Comparison of ENCODE assay signal across 33 cellular contexts in genomic region chr20:57470666-57471495, GRCh38. TPM values are rescaled to one million over a fixed set of nuclear protein-coding genes. Genes with fewer than 3 reads are reported as not detected.
DNase-seq lines count a peak whose midpoint lies in the region; TF ChIP-seq lines count a peak whose summit lies in the region.
"Had no signal": no experiment of that assay in that cellular context is flagged by ENCODE, and none has a peak within 500 bp of the region (broad histone marks: within the 10 kb centered on the region; RNA-seq: fewer than 3 reads in every experiment).

No MANE protein-coding gene starts in this region.

- H3K27ac ChIP-seq in DOHH2 (ENCODE audit: low read depth, low read length) (peak overlapping the region; percentile 99), OCI-LY1 (ENCODE audit: low read depth, low read length, poor library complexity, severe bottlenecking) (peak overlapping the region; percentile 98), iPS-20b (ENCODE audit: low read length) (no peak overlapping the region)
- H3K27ac ChIP-seq: pancreas, thyroid gland had no signal

- H3F3A ChIP-seq in DOHH2 (ENCODE audit: control insufficient read depth, insufficient read depth) (peaks cover 42% of the 10 kb centered on the region), OCI-LY1 (ENCODE audit: insufficient read depth, low read length) (peaks cover 6% of the 10 kb centered on the region; the same call in 1 of the 2 replicates)

- no peaks in the 10 kb centered on the region for H3K9me3 Mint-ChIP-seq in activated T-cell treated with anti-CD3 and anti-CD28 coated beads, Interleukin-2, amount 50 U/mL, for 24 hours
- H3K9me3 Mint-ChIP-seq: activated CD4-positive, alpha-beta memory T cell treated with anti-CD3 and anti-CD28 coated beads for 36 hours; CD4-positive, alpha-beta memory T cell; natural killer cell; T-helper 2 cell treated with Interferon-gamma antibody and Interleukin-4, amounts not matched to agents 5 μg/mL and 100 μg/mL, for 36 hours had no signal

- peak; percentile 55 for DNase-seq in posterior vena cava (ENCODE audit: low spot score)
- DNase-seq in activated T-cell treated with anti-CD3 and anti-CD28 coated beads, Interleukin-2, amount 50 U/mL, for 48 hours = no peak
- DNase-seq in SIG-M5 treated with dmso at 0.1 percent for 504 hours (lab: John Stamatoyannopoulos, UW; ENCODE audit: unreplicated experiment) = no peak
- no peak for DNase-seq in SK-N-DZ (ENCODE audit: low spot score)
- no peak for DNase-seq in activated T-cell treated with anti-CD3 and anti-CD28 coated beads, Interleukin-2, amount 50 U/mL, for 24 hours
- DNase-seq: activated CD4-positive, alpha-beta memory T cell treated with anti-CD3 and anti-CD28 coated beads for 36 hours; activated CD4-positive, alpha-beta T cell treated with anti-CD3 and anti-CD28 coated beads for 1 hour; activated CD8-positive, alpha-beta memory T cell treated with anti-CD3 and anti-CD28 coated beads, Interleukin-2, amount 50 U/mL, for 4 hours; activated naive CD8-positive, alpha-beta T cell treated with anti-CD3 and anti-CD28 coated beads for 36 hours; AML-193; CD4-positive, alpha-beta memory T cell; effector CD8-positive, alpha-beta T cell; glutamatergic neuron; Kasumi-1; kidney glomerular epithelial cell; mucosa of descending colon; natural killer cell; NCI-H1436 treated with DMSO at 0.1 percent for 48 hours; NCI-H2107; NCI-H345; stimulated activated CD4-positive, alpha-beta T cell treated with anti-CD3 and anti-CD28 coated beads, Interleukin-2, amount 100 ng/mL, for 24 hours; thyroid gland had no signal

- H3K9me2 ChIP-seq in DOHH2 (replicated peaks; ENCODE audit: control insufficient read depth, low read length) = no peaks in the 10 kb centered on the region
- no peaks in the 10 kb centered on the region for H3K9me2 ChIP-seq in OCI-LY1 (ENCODE audit: low read depth, low read length)

- H3K4me1 Mint-ChIP-seq in activated T-cell treated with anti-CD3 and anti-CD28 coated beads, Interleukin-2, amount 50 U/mL, for 24 hours (ENCODE audit: low read depth) = peaks cover 17% of the 10 kb centered on the region

- H3K9ac ChIP-seq in OCI-LY1 (ENCODE audit: low read length) (peak overlapping the region; percentile 84), iPS-20b (ENCODE audit: low read depth, low read length) (peak overlapping the region; percentile 49; the same call in 1 of the 2 replicates)

- H3K27me3 Mint-ChIP-seq in activated T-cell treated with anti-CD3 and anti-CD28 coated beads, Interleukin-2, amount 50 U/mL, for 24 hours = no peaks in the 10 kb centered on the region
- H3K27me3 Mint-ChIP-seq: activated CD4-positive, alpha-beta memory T cell treated with anti-CD3 and anti-CD28 coated beads for 36 hours; activated naive CD8-positive, alpha-beta T cell treated with anti-CD3 and anti-CD28 coated beads for 36 hours had no signal

- no peaks in the 10 kb centered on the region for H4K20me1 ChIP-seq in DOHH2 (ENCODE audit: control insufficient read depth, insufficient read depth, low read depth, low read length)
- no peaks in the 10 kb centered on the region for H4K20me1 ChIP-seq in OCI-LY1 (ENCODE audit: insufficient read depth, low read length)

- intact Hi-C loops in posterior vena cava (cut with DNase I) = loop anchor here in 1 of 2 donors (10.0 kb wide), 1 partner anchor 66 kb away; no protein-coding TSS in a partner anchor

- H2AFZ ChIP-seq in OCI-LY1 (ENCODE audit: low read length) = no peak overlapping the region

- H3K4me3 ChIP-seq in DOHH2 (ENCODE audit: low read length) (peak overlapping the region; percentile 80), OCI-LY1 (ENCODE audit: low read depth, low read length, poor library complexity, severe bottlenecking) (peak overlapping the region; percentile 58), iPS-20b (ENCODE audit: low read length) (peak overlapping the region; percentile 9; the same call in 1 of the 2 replicates)
- H3K4me3 ChIP-seq: lung, mucosa of descending colon, pancreas, Peyer's patch, smooth muscle cell, thyroid gland had no signal

- peaks cover 4% of the 10 kb centered on the region; the same call in 1 of the 2 replicates for H3K36me3 ChIP-seq in DOHH2 (ENCODE audit: control insufficient read depth, low read length)
- H3K36me3 ChIP-seq in OCI-LY1 (ENCODE audit: insufficient read depth, low read length) = no peaks in the 10 kb centered on the region
- H3K36me3 ChIP-seq in iPS-20b (ENCODE audit: insufficient read depth, low read depth, low read length) = no peaks in the 10 kb centered on the region
- H3K36me3 ChIP-seq: pancreas, Peyer's patch, thyroid gland had no signal

- no peak overlapping the region for H3K4me3 Mint-ChIP-seq in activated T-cell treated with anti-CD3 and anti-CD28 coated beads, Interleukin-2, amount 50 U/mL, for 24 hours
- H3K4me3 Mint-ChIP-seq: activated CD4-positive, alpha-beta memory T cell treated with anti-CD3 and anti-CD28 coated beads for 36 hours; activated naive CD8-positive, alpha-beta T cell treated with anti-CD3 and anti-CD28 coated beads for 36 hours; CD4-positive, alpha-beta memory T cell; natural killer cell; T-helper 2 cell treated with Interferon-gamma antibody and Interleukin-4, amounts not matched to agents 5 μg/mL and 100 μg/mL, for 36 hours had no signal

- no peaks in the 10 kb centered on the region for H3K36me3 Mint-ChIP-seq in activated T-cell treated with anti-CD3 and anti-CD28 coated beads, Interleukin-2, amount 50 U/mL, for 24 hours (ENCODE audit: low read depth)
- H3K36me3 Mint-ChIP-seq: activated CD4-positive, alpha-beta memory T cell treated with anti-CD3 and anti-CD28 coated beads for 36 hours; CD4-positive, alpha-beta memory T cell; natural killer cell had no signal

- peaks cover 100% of the 10 kb centered on the region for H3K4me1 ChIP-seq in DOHH2 (ENCODE audit: control insufficient read depth, low read length)
- H3K4me1 ChIP-seq in OCI-LY1 (ENCODE audit: insufficient read depth, low read length, severe bottlenecking) = peaks cover 87% of the 10 kb centered on the region
- H3K4me1 ChIP-seq in iPS-20b (ENCODE audit: insufficient read depth, low read length) = peaks cover 32% of the 10 kb centered on the region; the same call in 1 of the 2 replicates
- H3K4me1 ChIP-seq: pancreas had no signal

- TF ChIP-seq CTCF in DOHH2 (IDR thresholded peaks at IDR 0.05; ENCODE audit: low read depth, low read length, poor library complexity, severe bottlenecking) (no peak), OCI-LY1 (IDR thresholded peaks at IDR 0.05; ENCODE audit: low read length) (no peak)

- H3K79me2 ChIP-seq in DOHH2 (ENCODE audit: control insufficient read depth, low read length) (no peaks in the 10 kb centered on the region), OCI-LY1 (ENCODE audit: insufficient read depth, low read length) (no peaks in the 10 kb centered on the region)

- H3K27me3 ChIP-seq in DOHH2 (ENCODE audit: control insufficient read depth, low read length) (no peaks in the 10 kb centered on the region), OCI-LY1 (ENCODE audit: insufficient read depth, low read length) (no peaks in the 10 kb centered on the region), iPS-20b (ENCODE audit: insufficient read depth, low read length) (peaks cover 23% of the 10 kb centered on the region; the same call in 1 of the 2 replicates)
- H3K27me3 ChIP-seq: pancreas, Peyer's patch, thyroid gland had no signal

- H3K4me2 ChIP-seq in DOHH2 (ENCODE audit: low read length) (peak overlapping the region; percentile 97), OCI-LY1 (ENCODE audit: low read length) (peak overlapping the region; percentile 77)
- H3K4me2 ChIP-seq: smooth muscle cell had no signal

- H3K9me3 ChIP-seq in DOHH2 (ENCODE audit: control insufficient read depth, insufficient read depth, low read length) = peaks cover 6% of the 10 kb centered on the region; the same call in 1 of the 2 replicates
- no peaks in the 10 kb centered on the region for H3K9me3 ChIP-seq in OCI-LY1 (ENCODE audit: low read length)
- H3K9me3 ChIP-seq in iPS-20b (ENCODE audit: insufficient read depth, low read depth, low read length) = no peaks in the 10 kb centered on the region
- H3K9me3 ChIP-seq: mucosa of descending colon, pancreas, Peyer's patch, thyroid gland had no signal

- no peak overlapping the region for H3K27ac Mint-ChIP-seq in activated T-cell treated with anti-CD3 and anti-CD28 coated beads, Interleukin-2, amount 50 U/mL, for 24 hours
- H3K27ac Mint-ChIP-seq: activated CD4-positive, alpha-beta memory T cell treated with anti-CD3 and anti-CD28 coated beads for 36 hours; activated naive CD8-positive, alpha-beta T cell treated with anti-CD3 and anti-CD28 coated beads for 36 hours; natural killer cell; T-helper 2 cell treated with Interferon-gamma antibody and Interleukin-4, amounts not matched to agents 5 μg/mL and 100 μg/mL, for 36 hours had no signal

RNA-seq across cellular contexts. Expression of gene CTCFL, which starts 54.1 kb away (rescaled TPM):
- not detected for total RNA-seq in posterior vena cava
- polyA plus RNA-seq in SK-N-DZ (2014; cell fraction: cytosol; rRNA removed) = not detected in 2 replicates
- polyA plus RNA-seq in SK-N-DZ (2014; cell fraction: nucleus; rRNA removed) = not detected in 2 replicates
- total RNA-seq: activated CD4-positive, alpha-beta memory T cell treated with anti-CD3 and anti-CD28 coated beads for 36 hours; activated naive CD8-positive, alpha-beta T cell treated with anti-CD3 and anti-CD28 coated beads for 36 hours; aorta; bronchial epithelial cell; CD4-positive, alpha-beta memory T cell; HepG2; lung; mucosa of descending colon; natural killer cell; Peyer's patch; smooth muscle cell had no signal
- polyA plus RNA-seq: aorta; CD4-positive, alpha-beta memory T cell; pancreas; smooth muscle cell had no signal

Comparison
In these comparisons a context has a peak if more than half of its experiments do, and no peak if none do; other contexts are left out.
1. H3K4me3 ChIP-seq: peak in every context shown above with its lines; median percentile 80 in DOHH2; 58 in OCI-LY1; 9 in iPS-20b.